19 cellular contexts compared by ENCODE assay signal in genomic region chr9:128201441-128202369, GRCh38. TPM values are rescaled to one million over a fixed set of nuclear protein-coding genes. Genes with fewer than 3 reads are reported as not detected.
DNase-seq lines count a peak whose midpoint lies in the region; ATAC-seq and TF ChIP-seq lines count a peak whose summit lies in the region.
"Had no signal": no experiment of that assay in that cellular context is flagged by ENCODE, and none has a peak within 500 bp of the region (broad histone marks: within the 10 kb centered on the region; RNA-seq: fewer than 3 reads in every experiment).

No MANE protein-coding gene starts in this region.

- peaks cover 8% of the 10 kb centered on the region for H3K4me1 ChIP-seq in neural progenitor cell
- H3K4me1 ChIP-seq in CD8-positive, alpha-beta T cell (ENCODE audit: insufficient read depth, low read length): peaks cover 13% of the 10 kb centered on the region

- H3K27ac Mint-ChIP-seq in chondrocyte (ENCODE audit: unreplicated experiment) (peak overlapping the region; percentile 77), neural progenitor cell (peak overlapping the region; percentile 29)
- H3K27ac Mint-ChIP-seq in activated T-helper 1 cell treated with anti-CD3 and anti-CD28 coated beads, Interleukin-12 subunit alpha, Interleukin-12 subunit beta, Interleukin-2, Interleukin-4 antibody, amounts not matched to agents 30 ng/mL and 10 ng/mL and 1 ng/mL, durations not matched to agents 14 hours and 24 hours and 36 hours: no peak overlapping the region
- no peak overlapping the region for H3K27ac Mint-ChIP-seq in CD8-positive, alpha-beta T cell
- H3K27ac Mint-ChIP-seq: stimulated activated naive B cell treated with anti-CD40 and anti-IgM and Interleukin-4, amounts not matched to agents 10 μg/mL and 1 μg/mL and 100 μg/mL, for 72 hours had no signal

- H3K4me3 ChIP-seq in neural progenitor cell: no peak overlapping the region
- no peak overlapping the region for H3K4me3 ChIP-seq in CD8-positive, alpha-beta T cell (ENCODE audit: low read depth, low read length)
- H3K4me3 ChIP-seq: sigmoid colon had no signal

- no peak overlapping the region for H2AFZ ChIP-seq in neural progenitor cell (replicated peaks)

- H3K27me3 Mint-ChIP-seq in chondrocyte (ENCODE audit: low read depth) (no peaks in the 10 kb centered on the region), neural progenitor cell (ENCODE audit: insufficient read depth, low read depth) (peaks cover 11% of the 10 kb centered on the region)
- H3K27me3 Mint-ChIP-seq in activated T-helper 1 cell treated with anti-CD3 and anti-CD28 coated beads, Interleukin-12 subunit alpha, Interleukin-12 subunit beta, Interleukin-2, Interleukin-4 antibody, amounts not matched to agents 30 ng/mL and 10 ng/mL and 1 ng/mL, durations not matched to agents 14 hours and 24 hours and 36 hours (ENCODE audit: insufficient read depth): peaks cover 18% of the 10 kb centered on the region
- H3K27me3 Mint-ChIP-seq in CD8-positive, alpha-beta T cell (ENCODE audit: low read depth): peaks cover 10% of the 10 kb centered on the region

- peaks cover 19% of the 10 kb centered on the region for H3F3A ChIP-seq in neural progenitor cell (ENCODE audit: low read depth)

- H3K27ac ChIP-seq in neural progenitor cell: no peak overlapping the region
- no peak overlapping the region for H3K27ac ChIP-seq in CD8-positive, alpha-beta T cell (ENCODE audit: low read depth, low read length)
- H3K27ac ChIP-seq: sigmoid colon had no signal

- H3K9me3 ChIP-seq in neural progenitor cell (ENCODE audit: low read depth): no peaks in the 10 kb centered on the region
- H3K9me3 ChIP-seq in CD8-positive, alpha-beta T cell (ENCODE audit: low read length): no peaks in the 10 kb centered on the region
- H3K9me3 ChIP-seq: sigmoid colon had no signal

- peaks cover 42% of the 10 kb centered on the region for H3K4me1 Mint-ChIP-seq in chondrocyte (ENCODE audit: low read depth)
- peaks cover 31% of the 10 kb centered on the region for H3K4me1 Mint-ChIP-seq in neural progenitor cell
- H3K4me1 Mint-ChIP-seq in activated T-helper 1 cell treated with anti-CD3 and anti-CD28 coated beads, Interleukin-12 subunit alpha, Interleukin-12 subunit beta, Interleukin-2, Interleukin-4 antibody, amounts not matched to agents 30 ng/mL and 10 ng/mL and 1 ng/mL, durations not matched to agents 14 hours and 24 hours and 36 hours (ENCODE audit: low read depth): peaks cover 21% of the 10 kb centered on the region
- peaks cover 9% of the 10 kb centered on the region for H3K4me1 Mint-ChIP-seq in CD8-positive, alpha-beta T cell (ENCODE audit: low read depth)

- H4K20me1 ChIP-seq in neural progenitor cell (ENCODE audit: low read depth): peaks cover 10% of the 10 kb centered on the region

- H3K79me2 ChIP-seq in neural progenitor cell (ENCODE audit: low read depth): peaks cover 13% of the 10 kb centered on the region

- H3K4me3 Mint-ChIP-seq in chondrocyte (ENCODE audit: unreplicated experiment) (no peak overlapping the region), neural progenitor cell (peak overlapping the region; percentile 19)
- no peak overlapping the region for H3K4me3 Mint-ChIP-seq in activated T-helper 1 cell treated with anti-CD3 and anti-CD28 coated beads, Interleukin-12 subunit alpha, Interleukin-12 subunit beta, Interleukin-2, Interleukin-4 antibody, amounts not matched to agents 30 ng/mL and 10 ng/mL and 1 ng/mL, durations not matched to agents 14 hours and 24 hours and 36 hours
- no peak overlapping the region for H3K4me3 Mint-ChIP-seq in CD8-positive, alpha-beta T cell

- DNase-seq in DMS 273 (lab: John Stamatoyannopoulos, UW; ENCODE audit: unreplicated experiment) (peak; percentile 57), DMS 273 treated with DMSO at 0.1 percent for 48 hours (lab: John Stamatoyannopoulos, UW) (no peak), LHCN-M2 (ENCODE audit: low read depth) (peak; percentile 73), chondrocyte (ENCODE audit: low spot score) (no peak), neural progenitor cell (ENCODE audit: low spot score) (no peak)
- DNase-seq in activated naive CD4-positive, alpha-beta T cell treated with Interleukin-2 at 50 U/mL for 16 hours: no peak
- DNase-seq in activated T-helper 1 cell treated with anti-CD3 and anti-CD28 coated beads, Interleukin-12 subunit alpha, Interleukin-12 subunit beta, Interleukin-2, Interleukin-4 antibody, amounts not matched to agents 30 ng/mL and 10 ng/mL and 1 ng/mL, durations not matched to agents 14 hours and 24 hours and 36 hours (ENCODE audit: low spot score): no peak
- no peak for DNase-seq in CD8-positive, alpha-beta T cell
- DNase-seq: activated CD4-positive, alpha-beta T cell treated with anti-CD3 and anti-CD28 coated beads for 36 hours; activated T-cell treated with anti-CD3 and anti-CD28 coated beads, Interleukin-2, amount 50 U/mL, for 72 hours; aorta; COR-L47; effector CD4-positive, alpha-beta T cell; natural killer cell; NCI-H2107; SHP77 treated with DMSO at 0.1 percent for 48 hours; sigmoid colon; stimulated activated naive B cell treated with anti-CD40 and anti-IgM and Interleukin-4, amounts not matched to agents 10 μg/mL and 1 μg/mL and 100 μg/mL, for 72 hours had no signal

- H3K36me3 Mint-ChIP-seq in chondrocyte (ENCODE audit: low read depth) (no peaks in the 10 kb centered on the region), neural progenitor cell (no peaks in the 10 kb centered on the region)
- peaks cover 2% of the 10 kb centered on the region for H3K36me3 Mint-ChIP-seq in activated T-helper 1 cell treated with anti-CD3 and anti-CD28 coated beads, Interleukin-12 subunit alpha, Interleukin-12 subunit beta, Interleukin-2, Interleukin-4 antibody, amounts not matched to agents 30 ng/mL and 10 ng/mL and 1 ng/mL, durations not matched to agents 14 hours and 24 hours and 36 hours (ENCODE audit: low read depth)
- no peaks in the 10 kb centered on the region for H3K36me3 Mint-ChIP-seq in CD8-positive, alpha-beta T cell
- H3K36me3 Mint-ChIP-seq: natural killer cell; stimulated activated naive B cell treated with anti-CD40 and anti-IgM and Interleukin-4, amounts not matched to agents 10 μg/mL and 1 μg/mL and 100 μg/mL, for 72 hours had no signal

- ATAC-seq in CD8-positive, alpha-beta T cell: no peak
- ATAC-seq: activated CD4-positive, alpha-beta T cell treated with anti-CD3 and anti-CD28 coated beads for 36 hours; natural killer cell had no signal

- H3K27me3 ChIP-seq in neural progenitor cell: no peaks in the 10 kb centered on the region
- H3K27me3 ChIP-seq in CD8-positive, alpha-beta T cell (ENCODE audit: insufficient read depth, low read length): peaks cover 3% of the 10 kb centered on the region

- CTCF ChIA-PET in CD8-positive, alpha-beta T cell (lab: Charles Lee): interaction anchor here (0.8 kb wide), 2 partner anchors 41 to 140 kb away, joined by 3 read pairs; no protein-coding TSS in a partner anchor

- no peak overlapping the region for H3K9ac ChIP-seq in neural progenitor cell

- intact Hi-C loops in activated T-helper 1 cell treated with anti-CD3 and anti-CD28 coated beads, Interleukin-12 subunit alpha, Interleukin-12 subunit beta, Interleukin-2, Interleukin-4 antibody, amounts not matched to agents 30 ng/mL and 10 ng/mL and 1 ng/mL, durations not matched to agents 14 hours and 24 hours and 36 hours (cut with micrococcal nuclease): loop anchor here (5.0 kb wide), 2 partner anchors 76 to 351 kb away; partner anchors contain the start of genes GOLGA2, SPTAN1 and SWI5
- intact Hi-C loops in CD8-positive, alpha-beta T cell (cut with DNase I, micrococcal nuclease): loop anchor here in 1 of 2 experiments (5.0 kb wide), 1 partner anchor 239 kb away; no protein-coding TSS in a partner anchor

- H3K9me3 Mint-ChIP-seq in chondrocyte (ENCODE audit: low read depth): no peaks in the 10 kb centered on the region
- H3K9me3 Mint-ChIP-seq in neural progenitor cell: no peaks in the 10 kb centered on the region
- no peaks in the 10 kb centered on the region for H3K9me3 Mint-ChIP-seq in activated T-helper 1 cell treated with anti-CD3 and anti-CD28 coated beads, Interleukin-12 subunit alpha, Interleukin-12 subunit beta, Interleukin-2, Interleukin-4 antibody, amounts not matched to agents 30 ng/mL and 10 ng/mL and 1 ng/mL, durations not matched to agents 14 hours and 24 hours and 36 hours
- no peaks in the 10 kb centered on the region for H3K9me3 Mint-ChIP-seq in CD8-positive, alpha-beta T cell
- H3K9me3 Mint-ChIP-seq: activated T-cell treated with anti-CD3 and anti-CD28 coated beads, Interleukin-2, amount 50 U/mL, for 72 hours; natural killer cell; stimulated activated naive B cell treated with anti-CD40 and anti-IgM and Interleukin-4, amounts not matched to agents 10 μg/mL and 1 μg/mL and 100 μg/mL, for 72 hours had no signal

- H3K4me2 ChIP-seq in neural progenitor cell: no peak overlapping the region

- TF ChIP-seq CTCF in chondrocyte (IDR thresholded peaks at IDR 0.05): peak; percentile 18
- TF ChIP-seq CTCF in neural progenitor cell (IDR thresholded peaks at IDR 0.05): no peak
- TF ChIP-seq CTCF in CD8-positive, alpha-beta T cell (IDR thresholded peaks at IDR 0.05): no peak

- POLR2A ChIA-PET in CD8-positive, alpha-beta T cell (lab: Charles Lee): interaction anchor here (0.7 kb wide), 1 partner anchor 11 kb away, joined by 3 read pairs; no protein-coding TSS in a partner anchor

- H3K36me3 ChIP-seq in neural progenitor cell: no peaks in the 10 kb centered on the region
- no peaks in the 10 kb centered on the region for H3K36me3 ChIP-seq in CD8-positive, alpha-beta T cell (ENCODE audit: insufficient read depth, low read length)
- H3K36me3 ChIP-seq: sigmoid colon had no signal

RNA-seq across cellular contexts. Expression of gene DNM1, which starts 1.5 kb away (rescaled TPM):
- total RNA-seq in LHCN-M2 (2014; rRNA removed) (0.17 TPM in 1 of 2 replicates, not detected in the other), chondrocyte (87.0 to 127 TPM (median 91.9 TPM) in 3 replicates), neural progenitor cell (ENCODE audit: low replicate concordance) (30.1 and 52.7 TPM in 2 replicates)
- polyA plus RNA-seq in LHCN-M2 (2012): 0.26 TPM
- 1.4 and 1.8 TPM in 2 replicates for total RNA-seq in activated T-helper 1 cell treated with anti-CD3 and anti-CD28 coated beads, Interleukin-12 subunit alpha, Interleukin-12 subunit beta, Interleukin-2, Interleukin-4 antibody, amounts not matched to agents 30 ng/mL and 10 ng/mL and 1 ng/mL, durations not matched to agents 14 hours and 24 hours and 36 hours
- 1 to 10 TPM; 1.4 to 1.5 TPM for total RNA-seq in CD8-positive, alpha-beta T cell

RNA-seq across cellular contexts. Expression of gene CIZ1, which starts 10.3 kb away (rescaled TPM):
- 43.8 and 57.0 TPM in 2 replicates for total RNA-seq in LHCN-M2 (2014; rRNA removed)
- 111 TPM for polyA plus RNA-seq in LHCN-M2 (2012)
- 130 to 147 TPM (median 140 TPM) in 3 replicates for total RNA-seq in chondrocyte
- 33.4 and 48.8 TPM in 2 replicates for total RNA-seq in neural progenitor cell (ENCODE audit: low replicate concordance)
- 154 and 158 TPM in 2 replicates for total RNA-seq in activated T-helper 1 cell treated with anti-CD3 and anti-CD28 coated beads, Interleukin-12 subunit alpha, Interleukin-12 subunit beta, Interleukin-2, Interleukin-4 antibody, amounts not matched to agents 30 ng/mL and 10 ng/mL and 1 ng/mL, durations not matched to agents 14 hours and 24 hours and 36 hours
- 100 to 1,000 TPM; 109 to 116 TPM for total RNA-seq in CD8-positive, alpha-beta T cell

RNA-seq across cellular contexts. Expression of gene BBLN, which starts 41.6 kb away (rescaled TPM):
- total RNA-seq in LHCN-M2 (2014; rRNA removed): 180 and 197 TPM in 2 replicates
- polyA plus RNA-seq in LHCN-M2 (2012): 81.1 TPM
- total RNA-seq in chondrocyte: 78.8 to 85.3 TPM (median 80.2 TPM) in 3 replicates
- 69.4 and 228 TPM in 2 replicates for total RNA-seq in neural progenitor cell (ENCODE audit: low replicate concordance)
- total RNA-seq in activated T-helper 1 cell treated with anti-CD3 and anti-CD28 coated beads, Interleukin-12 subunit alpha, Interleukin-12 subunit beta, Interleukin-2, Interleukin-4 antibody, amounts not matched to agents 30 ng/mL and 10 ng/mL and 1 ng/mL, durations not matched to agents 14 hours and 24 hours and 36 hours: 97.3 and 106 TPM in 2 replicates
- total RNA-seq in CD8-positive, alpha-beta T cell: 10 to 100 TPM; 56.6 to 67.4 TPM

RNA-seq across cellular contexts. Expression of gene LCN2, which starts 52.5 kb away (rescaled TPM):
- total RNA-seq in LHCN-M2 (2014; rRNA removed) (not detected in 2 replicates), chondrocyte (not detected in 3 replicates), neural progenitor cell (ENCODE audit: low replicate concordance) (not detected in 2 replicates)
- 0.32 TPM for polyA plus RNA-seq in LHCN-M2 (2012)
- not detected in 2 replicates for total RNA-seq in activated T-helper 1 cell treated with anti-CD3 and anti-CD28 coated beads, Interleukin-12 subunit alpha, Interleukin-12 subunit beta, Interleukin-2, Interleukin-4 antibody, amounts not matched to agents 30 ng/mL and 10 ng/mL and 1 ng/mL, durations not matched to agents 14 hours and 24 hours and 36 hours
- total RNA-seq in CD8-positive, alpha-beta T cell: not detected
- total RNA-seq: activated CD4-positive, alpha-beta T cell treated with anti-CD3 and anti-CD28 coated beads for 36 hours; activated T-cell treated with anti-CD3 and anti-CD28 coated beads, Interleukin-2, amount 50 U/mL, for 72 hours; fibroblast of villous mesenchyme; sigmoid colon had no signal

Comparison
In these comparisons a context has a peak if more than half of its experiments do, and no peak if none do; other contexts are left out.
1. DNase-seq: peak in DMS 273 (single experiment) and LHCN-M2 (single experiment); none in DMS 273 treated with DMSO at 0.1 percent for 48 hours (single experiment), chondrocyte (single experiment), neural progenitor cell (single experiment), activated naive CD4-positive, alpha-beta T cell treated with Interleukin-2 at 50 U/mL for 16 hours (single experiment), activated T-helper 1 cell treated with anti-CD3 and anti-CD28 coated beads, Interleukin-12 subunit alpha, Interleukin-12 subunit beta, Interleukin-2, Interleukin-4 antibody, amounts not matched to agents 30 ng/mL and 10 ng/mL and 1 ng/mL, durations not matched to agents 14 hours and 24 hours and 36 hours (single experiment) and CD8-positive, alpha-beta T cell (0 of 7).
2. H3K27ac Mint-ChIP-seq: peak in chondrocyte (single experiment) and neural progenitor cell (single experiment); none in activated T-helper 1 cell treated with anti-CD3 and anti-CD28 coated beads, Interleukin-12 subunit alpha, Interleukin-12 subunit beta, Interleukin-2, Interleukin-4 antibody, amounts not matched to agents 30 ng/mL and 10 ng/mL and 1 ng/mL, durations not matched to agents 14 hours and 24 hours and 36 hours (single experiment) and CD8-positive, alpha-beta T cell (single experiment).
3. RNA of gene DNM1, which starts 1.5 kb away (total RNA-seq): 87.0 to 127 TPM in chondrocyte and 30.1 to 52.7 TPM in neural progenitor cell; 1.4 to 1.5 TPM in CD8-positive, alpha-beta T cell, 1.4 to 1.8 TPM in activated T-helper 1 cell treated with anti-CD3 and anti-CD28 coated beads, Interleukin-12 subunit alpha, Interleukin-12 subunit beta, Interleukin-2, Interleukin-4 antibody, amounts not matched to agents 30 ng/mL and 10 ng/mL and 1 ng/mL, durations not matched to agents 14 hours and 24 hours and 36 hours and 0.17 TPM in LHCN-M2; every median in the first group is over 10 times any median in the second.